Comparison of ENCODE assay signal across 16 cellular contexts in genomic region chr15:100931143-100931890, GRCh38. TPM values are rescaled to one million over a fixed set of nuclear protein-coding genes. Genes with fewer than 3 reads are reported as not detected.
DNase-seq lines count a peak whose midpoint lies in the region; ATAC-seq, FAIRE-seq and TF ChIP-seq lines count a peak whose summit lies in the region.
"Had no signal": no experiment of that assay in that cellular context is flagged by ENCODE, and none has a peak within 500 bp of the region (broad histone marks: within the 10 kb centered on the region; RNA-seq: fewer than 3 reads in every experiment).

No MANE protein-coding gene starts in this region.

- peaks cover 33% of the 10 kb centered on the region for H3K79me2 ChIP-seq in GM12878 (ENCODE audit: control insufficient read depth, insufficient read depth, low read length)

- SMC1A ChIA-PET in GM12878 (lab: Charles Lee; ENCODE audit: uncharacterized antibody, unreplicated experiment) = interaction anchor here (1.3 to 5.9 kb wide), 6 partner anchors 9 to 37 kb away, joined by 3 to 45 read pairs (median 6); partner anchors contain the start of gene LRRK1

- no peaks in the 10 kb centered on the region for H3K9me3 ChIP-seq in GM12878 (replicated peaks; ENCODE audit: control insufficient read depth, insufficient read depth, low read length)
- H3K9me3 ChIP-seq in effector memory CD4-positive, alpha-beta T cell (ENCODE audit: control insufficient read depth, low read length) = no peaks in the 10 kb centered on the region

- peak overlapping the region; percentile 16; the same call in 1 of the 2 replicates for H3K4me3 ChIP-seq in GM12878
- no peak overlapping the region for H3K4me3 ChIP-seq in effector memory CD4-positive, alpha-beta T cell (ENCODE audit: insufficient read depth, low read depth, low read length, poor library complexity, severe bottlenecking)

- no peak for TF ChIP-seq EP300 in GM12878 (IDR thresholded peaks at IDR 0.05; ENCODE audit: borderline replicate concordance in 1 of 2, control insufficient read depth in 1 of 2, low read depth in 2 of 2, low read length in 2 of 2)

- no peak for TF ChIP-seq RAD21 in GM12878 (IDR thresholded peaks at IDR 0.05; ENCODE audit: insufficient read depth, low read depth, low read length)

- 0 out of 2 replicates have a peak, but pooled peaks cover 2% of the 10 kb centered on the region for H4K20me1 ChIP-seq in GM12878 (ENCODE audit: control insufficient read depth, insufficient read depth)

- CTCF ChIA-PET in GM12878 (lab: Yijun Ruan, JAX) = interaction anchor here (0.8 to 5.3 kb wide), 6 partner anchors 9 to 364 kb away, joined by 3 to 59 read pairs (median 6); partner anchors contain the start of genes LRRK1 and SNRPA1

- H3K9ac ChIP-seq in GM12878 (ENCODE audit: control insufficient read depth, insufficient read depth, low read length) = peak overlapping the region; percentile 0; the same call in 1 of the 2 replicates

- no peak overlapping the region for H3K27ac Mint-ChIP-seq in HFFc6
- H3K27ac Mint-ChIP-seq in glutamatergic neuron (ENCODE audit: unreplicated experiment) = no peak overlapping the region
- H3K27ac Mint-ChIP-seq: activated CD8-positive, alpha-beta T cell treated with anti-CD3 and anti-CD28 coated beads, Interleukin-2, amount 10 ng/mL, durations not matched to agents 7 days and 5 days; activated naive CD4-positive, alpha-beta T cell treated with anti-CD3 and anti-CD28 coated beads, Interleukin-2, amount 50 U/mL, for 72 hours had no signal

- in situ Hi-C loops in GM12878 (cut with MboI) = loop anchor here (25.0 kb wide), 1 partner anchor 1419 kb away; no protein-coding TSS in a partner anchor

- FAIRE-seq in GM18507 (lab: Jason Lieb, UNC) = peak; percentile 94
- FAIRE-seq in GM12878 (lab: Jason Lieb, UNC) = peak; percentile 52
- FAIRE-seq: H54, keratinocyte had no signal

- no peaks in the 10 kb centered on the region for H3K27me3 ChIP-seq in GM12878 (replicated peaks in 1 of 2; ENCODE audit: control insufficient read depth in 2 of 2, insufficient read depth in 2 of 2, low read length in 1 of 2)
- H3K27me3 ChIP-seq in effector memory CD4-positive, alpha-beta T cell (replicated peaks; ENCODE audit: control insufficient read depth, insufficient read depth, low read length, poor library complexity, severe bottlenecking) = no peaks in the 10 kb centered on the region

- DNase-seq in GM18507 (ENCODE audit: extremely low spot score, insufficient read length, low read depth) (no peak), GM12878 (ENCODE audit: low read depth, low spot score) (no peak), HFFc6 (no peak), cerebellar cortex (ENCODE audit: low spot score) (no peak), glutamatergic neuron (no peak)
- DNase-seq in effector memory CD4-positive, alpha-beta T cell = no peak
- DNase-seq: activated CD8-positive, alpha-beta T cell treated with anti-CD3 and anti-CD28 coated beads, Interleukin-2, amount 10 ng/mL, durations not matched to agents 7 days and 5 days; GF-D8; naive B cell; NCI-H1436 had no signal

- peak overlapping the region; percentile 90 for H3K4me2 ChIP-seq in GM12878 (ENCODE audit: control insufficient read depth, insufficient read depth)

- H3K27me3 Mint-ChIP-seq in HFFc6 (ENCODE audit: insufficient read depth) (no peaks in the 10 kb centered on the region), glutamatergic neuron (ENCODE audit: unreplicated experiment) (peaks cover 4% of the 10 kb centered on the region)
- H3K27me3 Mint-ChIP-seq: naive B cell had no signal

- peak overlapping the region; percentile 21; the same call in 1 of the 2 replicates for H2AFZ ChIP-seq in GM12878 (ENCODE audit: control insufficient read depth, low read depth, low read length)

- intact Hi-C loops in GM12878 (cut with micrococcal nuclease; ENCODE audit: unreplicated experiment) = no loop called here

- RAD21 ChIA-PET in GM12878 (lab: Charles Lee; ENCODE audit: unreplicated experiment) = interaction anchor here (2.6 to 6.0 kb wide), 3 partner anchors 11 to 76 kb away, joined by 11 to 76 read pairs (median 48); partner anchors contain the start of gene LRRK1

- POLR2A ChIA-PET in GM12878 (lab: Charles Lee) = interaction anchor here (0.6 to 5.3 kb wide), 4 partner anchors 10 to 77 kb away, joined by 3 to 50 read pairs (median 4); no protein-coding TSS in a partner anchor

- peak; percentile 58 for ATAC-seq in GM21390 (IDR thresholded peaks at IDR 0.05; ENCODE audit: unreplicated experiment)
- peak; percentile 55 for ATAC-seq in HG03095 (IDR thresholded peaks at IDR 0.05; ENCODE audit: unreplicated experiment)
- ATAC-seq in GM12878 = no peak
- ATAC-seq: activated CD8-positive, alpha-beta T cell treated with anti-CD3 and anti-CD28 coated beads, Interleukin-2, amount 10 ng/mL, durations not matched to agents 7 days and 5 days; activated naive CD4-positive, alpha-beta T cell treated with anti-CD3 and anti-CD28 coated beads, Interleukin-2, amount 50 U/mL, for 72 hours had no signal

- H3K4me1 ChIP-seq in GM12878 (ENCODE audit: control insufficient read depth, insufficient read depth, low read length) = peaks cover 76% of the 10 kb centered on the region
- no peaks in the 10 kb centered on the region for H3K4me1 ChIP-seq in effector memory CD4-positive, alpha-beta T cell (ENCODE audit: control insufficient read depth, insufficient read depth, low read length, poor library complexity, severe bottlenecking)

- 11% methylated on average over 15 of the region's 15 CpGs for WGBS in GM12878 (ENCODE audit: insufficient coverage, insufficient replicate concordance, low lambda C conversion rate, missing lambda C conversion rate)

- H3K36me3 ChIP-seq in GM12878 (ENCODE audit: control insufficient read depth in 2 of 2, insufficient read depth in 2 of 2, low read length in 1 of 2) = peaks cover 9 to 30% of the 10 kb centered on the region in 2 experiments
- no peaks in the 10 kb centered on the region for H3K36me3 ChIP-seq in effector memory CD4-positive, alpha-beta T cell (ENCODE audit: control insufficient read depth, insufficient read depth, low read length)

- TSS peak; percentile 12 for BruUV-seq in GM12878 (replicated peaks; lab: Mats Ljungman, UMichigan)

- peak overlapping the region; percentile 81 for H3K27ac ChIP-seq in GM12878 (ENCODE audit: control insufficient read depth, insufficient read depth)
- no peak overlapping the region for H3K27ac ChIP-seq in effector memory CD4-positive, alpha-beta T cell (ENCODE audit: insufficient read depth, low read length, poor library complexity, severe bottlenecking)

- H3K36me3 Mint-ChIP-seq in HFFc6 (ENCODE audit: low read depth) = peaks cover 11% of the 10 kb centered on the region
- H3K36me3 Mint-ChIP-seq in glutamatergic neuron (ENCODE audit: unreplicated experiment) = peaks cover 13% of the 10 kb centered on the region
- H3K36me3 Mint-ChIP-seq: activated naive CD4-positive, alpha-beta T cell treated with anti-CD3 and anti-CD28 coated beads, Interleukin-2, amount 50 U/mL, for 72 hours; naive B cell had no signal

- TF ChIP-seq CTCF in GM12878 (IDR thresholded peaks at IDR 0.05 in 2 of 3, conservative IDR thresholded peaks at IDR 0.05 in 1 of 3; ENCODE audit: control insufficient read depth in 2 of 3, extremely low read depth in 1 of 3, insufficient read depth in 1 of 3, low read depth in 3 of 3, low read length in 3 of 3) = no peak
- TF ChIP-seq CTCF in HFFc6 (IDR thresholded peaks at IDR 0.05) = no peak
- no peak for TF ChIP-seq CTCF in glutamatergic neuron (IDR thresholded peaks at IDR 0.05; ENCODE audit: partially characterized antibody, unreplicated experiment)

- H3K4me3 Mint-ChIP-seq in HFFc6 = no peak overlapping the region
- H3K4me3 Mint-ChIP-seq in glutamatergic neuron (ENCODE audit: unreplicated experiment) = no peak overlapping the region
- H3K4me3 Mint-ChIP-seq: activated CD8-positive, alpha-beta T cell treated with anti-CD3 and anti-CD28 coated beads, Interleukin-2, amount 10 ng/mL, durations not matched to agents 7 days and 5 days had no signal

- H3K4me1 Mint-ChIP-seq in HFFc6 (ENCODE audit: low read depth) (peaks cover 34% of the 10 kb centered on the region), glutamatergic neuron (ENCODE audit: low read depth, unreplicated experiment) (peaks cover 12% of the 10 kb centered on the region)

- H3K9me3 Mint-ChIP-seq in HFFc6 (no peaks in the 10 kb centered on the region), glutamatergic neuron (ENCODE audit: unreplicated experiment) (no peaks in the 10 kb centered on the region)
- H3K9me3 Mint-ChIP-seq: activated naive CD4-positive, alpha-beta T cell treated with anti-CD3 and anti-CD28 coated beads, Interleukin-2, amount 50 U/mL, for 72 hours; naive B cell had no signal

- TF ChIP-seq POLR2A in GM12878 (IDR thresholded peaks at IDR 0.05; ENCODE audit: low read depth, low read length) = peak; percentile 39; the same call in 1 of the 2 replicates

RNA-seq across cellular contexts. Expression of gene LRRK1, which starts 12.2 kb away (rescaled TPM):
- total RNA-seq in GM12878 (2013; cell fraction: nucleolus; rRNA removed) = 120 and 150 TPM in 2 replicates
- 15.6 and 23.0 TPM in 2 replicates for total RNA-seq in GM12878 (2014; rRNA removed)
- 13.1 and 13.5 TPM in 2 replicates for total RNA-seq in GM12878 (2014; rRNA removed; fragmentation: Illumina TruSeq; extraction: Trizol)
- 51.5 and 58.3 TPM in 2 replicates for total RNA-seq in GM12878 (2021)
- 14.1 TPM for polyA plus RNA-seq in GM12878 (2011; ENCODE audit: low read depth)
- 14.0 and 23.0 TPM in 2 replicates for polyA plus RNA-seq in GM12878 (2011; rRNA removed)
- polyA plus RNA-seq in GM12878 (2011; cell fraction: cytosol; rRNA removed) = 20.3 and 21.9 TPM in 2 replicates
- 82.2 and 90.7 TPM in 2 replicates for polyA plus RNA-seq in GM12878 (2011; cell fraction: nucleus; rRNA removed)
- 29.5 and 30.8 TPM in 2 replicates for polyA plus RNA-seq in GM12878 (2012)
- 14.8 and 17.5 TPM in 2 replicates for polyA plus RNA-seq in GM12878 (2014; fragmentation: Illumina TruSeq; extraction: Trizol)
- 1 to 10 TPM; 2.2 to 2.7 TPM for polyA plus RNA-seq in GM12878 (2014; fragmentation: Nextera tagmentation; extraction: Ambion mirVana)
- 29.9 and 33.8 TPM in 2 replicates for polyA plus RNA-seq in GM12878 (2014; rRNA removed)
- polyA plus RNA-seq in GM12878 (2016; fragmentation: Nextera tagmentation; extraction: Ambion mirVana) = 10 to 100 TPM; 13.9 to 18.3 TPM
- polyA minus RNA-seq in GM12878 (2011; rRNA and poly(A)+ RNA removed) = 26.7 and 37.6 TPM in 2 replicates
- 14.2 and 22.7 TPM in 2 replicates for polyA minus RNA-seq in GM12878 (2011; cell fraction: cytosol; rRNA and poly(A)+ RNA removed)
- polyA minus RNA-seq in GM12878 (2011; cell fraction: nucleus; rRNA and poly(A)+ RNA removed) = 60.9 and 92.6 TPM in 2 replicates
- 10 to 100 TPM; 11.4 to 14.8 (median 13.5) TPM for total RNA-seq in HFFc6 (2021; fragmentation: NEBNext Ultra II Directional; extraction: Animal tissue kit (Norgen Biotek cat#: 25700))
- 1.5 TPM for total RNA-seq in glutamatergic neuron (ENCODE audit: unreplicated experiment)

RNA-seq across cellular contexts. Expression of gene ALDH1A3, which starts 51.7 kb away (rescaled TPM):
- total RNA-seq in GM12878 (2013; cell fraction: nucleolus; rRNA removed) = not detected in 2 replicates
- total RNA-seq in GM12878 (2014; rRNA removed) (0.05 and 0.06 TPM in 2 replicates), GM12878 (2014; rRNA removed; fragmentation: Illumina TruSeq; extraction: Trizol) (0.14 and 0.22 TPM in 2 replicates), GM12878 (2021) (0.23 and 0.45 TPM in 2 replicates), glutamatergic neuron (ENCODE audit: unreplicated experiment) (2.8 TPM)
- polyA plus RNA-seq in GM12878 (2011; ENCODE audit: low read depth) = not detected
- polyA plus RNA-seq in GM12878 (2011; rRNA removed) (0.69 and 1.0 TPM in 2 replicates), GM12878 (2014; fragmentation: Illumina TruSeq; extraction: Trizol) (0.12 TPM in 1 of 2 replicates, not detected in the other), GM12878 (2014; fragmentation: Nextera tagmentation; extraction: Ambion mirVana) (under 1 TPM; 0.09 to 0.14 TPM), GM12878 (2014; rRNA removed) (0.13 and 0.16 TPM in 2 replicates), GM12878 (2016; fragmentation: Nextera tagmentation; extraction: Ambion mirVana) (under 1 TPM; 0.21 to 0.37 TPM)
- polyA plus RNA-seq in GM12878 (2011; cell fraction: cytosol; rRNA removed) = 0.32 and 0.43 TPM in 2 replicates
- 0.97 and 1.3 TPM in 2 replicates for polyA plus RNA-seq in GM12878 (2011; cell fraction: nucleus; rRNA removed)
- 0.27 and 0.31 TPM in 2 replicates for polyA plus RNA-seq in GM12878 (2012)
- 0.44 and 0.82 TPM in 2 replicates for polyA minus RNA-seq in GM12878 (2011; rRNA and poly(A)+ RNA removed)
- not detected in 2 replicates for polyA minus RNA-seq in GM12878 (2011; cell fraction: cytosol; rRNA and poly(A)+ RNA removed)
- 1.2 and 3.0 TPM in 2 replicates for polyA minus RNA-seq in GM12878 (2011; cell fraction: nucleus; rRNA and poly(A)+ RNA removed)
- 1 to 10 TPM in 5 of 6 experiments, under 1 TPM in 1; 1.00 to 2.5 (median 1.9) TPM for total RNA-seq in HFFc6 (2021; fragmentation: NEBNext Ultra II Directional; extraction: Animal tissue kit (Norgen Biotek cat#: 25700))
- total RNA-seq: activated CD8-positive, alpha-beta T cell treated with anti-CD3 and anti-CD28 coated beads, Interleukin-2, amount 10 ng/mL, durations not matched to agents 7 days and 5 days; activated naive CD4-positive, alpha-beta T cell treated with anti-CD3 and anti-CD28 coated beads, Interleukin-2, amount 50 U/mL, for 72 hours; T-helper 2 cell treated with Interferon-gamma antibody and Interleukin-4, amounts not matched to agents 100 ng/mL and 5 ng/mL, for 36 hours had no signal
